ENCODE assay signal across 8 cellular contexts in genomic region chr2:38875576-38876367, GRCh38. TPM values are rescaled to one million over a fixed set of nuclear protein-coding genes. Genes with fewer than 3 reads are reported as not detected.
DNase-seq lines count a peak whose midpoint lies in the region; ATAC-seq and TF ChIP-seq lines count a peak whose summit lies in the region.

DHX57 (minus strand) TSS chr2:38875934; CDS start chr2:38868405, 7,529 bp downstream.
MORN2 (plus strand) TSS chr2:38875976.

- peaks cover 12 to 13% of the 10 kb centered on the region in 2 donors for H3K36me3 Mint-ChIP-seq in CD14-positive monocyte

- TF ChIP-seq CTCF in CD14-positive monocyte (IDR thresholded peaks at IDR 0.05), result no peak
- TF ChIP-seq CTCF in dorsolateral prefrontal cortex (IDR thresholded peaks at IDR 0.05 in 54 of 56, conservative IDR thresholded peaks at IDR 0.05 in 2 of 56; ENCODE audit: low read depth in 1 of 56, partially characterized antibody in 56 of 56), result peak in 7 of 56 donors; percentile 10 to 36 (median 14)
- no peak for TF ChIP-seq CTCF in lower leg skin (IDR thresholded peaks at IDR 0.05)

- peaks cover 31% of the 10 kb centered on the region for H3K4me1 Mint-ChIP-seq in CD14-positive monocyte

- WGBS in lower leg skin, 2 donors, result 1% methylated on average over 20 to 43 of the region's 52 CpGs

- H3K4me3 Mint-ChIP-seq in CD14-positive monocyte, result peak within 1 kb of the TSS; percentile 96

- peaks cover 14 to 20% (median 19%) of the 10 kb centered on the region in 7 donors for H3K9me3 Mint-ChIP-seq in CD14-positive monocyte

- intact Hi-C loops in CD14-positive monocyte (cut with micrococcal nuclease), result loop anchor here in 1 of 2 donors (5.0 kb wide), 2 partner anchors 43 to 98 kb away; partner anchors contain the start of gene GEMIN6
- intact Hi-C loops in dorsolateral prefrontal cortex (cut with DNase I), result no loop called here
- intact Hi-C loops in lower leg skin (cut with DNase I; ENCODE audit: low total_unique reads), result no loop called here

- H3K27me3 ChIP-seq in dorsolateral prefrontal cortex, result no peaks in the 10 kb centered on the region

- ATAC-seq in GM19328 (IDR thresholded peaks at IDR 0.05; ENCODE audit: unreplicated experiment) (peak; percentile 100), HG03460 (IDR thresholded peaks at IDR 0.05; ENCODE audit: unreplicated experiment) (peak; percentile 100)

- H3K27me3 Mint-ChIP-seq in CD14-positive monocyte (ENCODE audit: low read depth in 3 of 3), result no peaks in the 10 kb centered on the region

- DNase-seq in CD14-positive monocyte (ENCODE audit: low spot score), result peak; percentile 80
- DNase-seq in NCI-H524 treated with DMSO at 0.1 percent for 48 hours (lab: John Stamatoyannopoulos, UW), result peak; percentile 26
- DNase-seq in activated CD4-positive, alpha-beta T cell treated with anti-CD3 and anti-CD28 coated beads, Interleukin-2, amount 50 U/mL, for 24 hours (ENCODE audit: low read depth in 1 of 2, low spot score in 1 of 2), result peak; percentile 64 to 71
- peak; percentile 80 to 93 (median 90) for DNase-seq in dorsolateral prefrontal cortex
- peak; percentile 83 to 97 for DNase-seq in lower leg skin (ENCODE audit: low spot score in 2 of 2)
- DNase-seq in stimulated activated CD4-positive, alpha-beta T cell treated with anti-CD3 and anti-CD28 coated beads, Interleukin-4, amount 100 ng/mL, for 24 hours, result peak; percentile 84

- peak within 1 kb of the TSS; percentile 77 to 96 (median 94) for H3K27ac Mint-ChIP-seq in CD14-positive monocyte

- TF ChIP-seq POLR2A in lower leg skin (IDR thresholded peaks at IDR 0.05), result no peak

- H3K4me3 ChIP-seq in dorsolateral prefrontal cortex, result peak within 1 kb of the TSS; percentile 58 to 99 (median 88)
- peak within 1 kb of the TSS; percentile 71 for H3K4me3 ChIP-seq in lower leg skin (ENCODE audit: low read depth, poor library complexity, severe bottlenecking)

- peak within 1 kb of the TSS in 40 of 59 donors; percentile 2 to 87 (median 52) for H3K27ac ChIP-seq in dorsolateral prefrontal cortex

RNA-seq across cellular contexts. Expression of gene DHX57, which starts in this region (rescaled TPM):
- polyA plus RNA-seq in CD14-positive monocyte, result 10 to 100 TPM in 1 of 2 donors, 1 to 10 TPM in 1; 7.7 to 12.9 TPM
- total RNA-seq in dorsolateral prefrontal cortex (10 to 100 TPM; 12.0 to 42.3 (median 27.3) TPM), lower leg skin (10 to 100 TPM in 3 of 4 donors, 1 to 10 TPM in 1; 6.8 to 19.9 (median 15.8) TPM)

RNA-seq across cellular contexts. Expression of gene MORN2, which starts in this region (rescaled TPM):
- polyA plus RNA-seq in CD14-positive monocyte, result 10 to 100 TPM; 24.0 to 25.8 TPM
- total RNA-seq in dorsolateral prefrontal cortex (10 to 100 TPM; 11.3 to 36.8 (median 23.3) TPM), lower leg skin (10 to 100 TPM in 1 of 4 donors, 1 to 10 TPM in 3; 3.3 to 11.0 (median 6.5) TPM)

Comparison
In these comparisons a context has a peak if more than half of its experiments do, and no peak if none do; other contexts are left out.
1. Peak in every context shown above with its lines: DNase-seq, ATAC-seq, H3K4me3 ChIP-seq and H3K27ac ChIP-seq.
2. DNase-seq: peak in every context shown above with its lines; median percentile 90 in dorsolateral prefrontal cortex; 90 in lower leg skin; 84 in stimulated activated CD4-positive, alpha-beta T cell treated with anti-CD3 and anti-CD28 coated beads, Interleukin-4, amount 100 ng/mL, for 24 hours; 80 in CD14-positive monocyte; 68 in activated CD4-positive, alpha-beta T cell treated with anti-CD3 and anti-CD28 coated beads, Interleukin-2, amount 50 U/mL, for 24 hours; 26 in NCI-H524 treated with DMSO at 0.1 percent for 48 hours.